Comparison of ENCODE assay signal across 14 cellular contexts in the genomic region with DNA sequence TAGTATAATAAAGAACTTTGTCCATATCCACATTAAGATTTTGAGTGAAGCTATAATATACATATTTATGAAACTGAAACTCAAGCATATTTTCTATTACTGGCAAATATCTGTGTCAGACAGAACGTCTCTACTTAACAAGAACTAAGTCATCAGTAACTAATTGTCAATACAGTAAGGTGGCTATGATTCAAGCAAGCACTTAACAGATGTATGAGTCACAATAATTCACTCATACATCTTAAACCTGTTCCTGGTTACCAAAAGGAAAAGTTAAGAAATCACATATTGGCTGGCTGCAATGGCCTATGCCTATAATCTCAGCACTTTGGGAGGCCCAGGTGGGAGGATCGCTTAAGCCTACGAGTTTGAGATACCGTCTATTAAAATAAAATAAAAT.
DNase-seq lines count a peak whose midpoint lies in the region; ATAC-seq and FAIRE-seq lines count a peak whose summit lies in the region.
"Had no signal": no experiment of that assay in that cellular context is flagged by ENCODE, and none has a peak within 500 bp of the region (broad histone marks: within the 10 kb centered on the region; RNA-seq: fewer than 3 reads in every experiment).

No MANE protein-coding gene starts in this region.

- DNase-seq in EH (ENCODE audit: low read depth), result peak; percentile 27
- peak; percentile 29 for DNase-seq in HPDE6-E6E7 (ENCODE audit: extremely low spot score)
- DNase-seq in amniotic epithelial cell (ENCODE audit: low read depth), result peak; percentile 18
- DNase-seq in SHP77 treated with DMSO at 0.1 percent for 48 hours (lab: John Stamatoyannopoulos, UW), result no peak
- DNase-seq in NCI-H1930 (lab: John Stamatoyannopoulos, UW), result no peak
- no peak for DNase-seq in NCI-H1417 (lab: John Stamatoyannopoulos, UW)
- DNase-seq: body of pancreas, foreskin melanocyte, KBM-7, NCI-H1436, NCI-H446 treated with DMSO at 0.1 percent for 48 hours had no signal

- peak; percentile 94 for FAIRE-seq in islet of Langerhans (lab: Jason Lieb, UNC)

- no peak for ATAC-seq in HG03097 (IDR thresholded peaks at IDR 0.05; ENCODE audit: low FRiP score, unreplicated experiment)
- ATAC-seq: body of pancreas; natural killer cell treated with Interleukin-12 subunit alpha and Interleukin-12 subunit beta and Interleukin-15 and Interleukin-18, amount 100 ng/mL, for 72 hours had no signal

Comparison
In these comparisons a context has a peak if more than half of its experiments do, and no peak if none do; other contexts are left out.
1. DNase-seq: peak in EH (single experiment), HPDE6-E6E7 (single experiment) and amniotic epithelial cell (single experiment); none in SHP77 treated with DMSO at 0.1 percent for 48 hours (single experiment), NCI-H1930 (0 of 2) and NCI-H1417 (0 of 3).